Comparison of ENCODE assay signal across 17 cellular contexts in the genomic region with DNA sequence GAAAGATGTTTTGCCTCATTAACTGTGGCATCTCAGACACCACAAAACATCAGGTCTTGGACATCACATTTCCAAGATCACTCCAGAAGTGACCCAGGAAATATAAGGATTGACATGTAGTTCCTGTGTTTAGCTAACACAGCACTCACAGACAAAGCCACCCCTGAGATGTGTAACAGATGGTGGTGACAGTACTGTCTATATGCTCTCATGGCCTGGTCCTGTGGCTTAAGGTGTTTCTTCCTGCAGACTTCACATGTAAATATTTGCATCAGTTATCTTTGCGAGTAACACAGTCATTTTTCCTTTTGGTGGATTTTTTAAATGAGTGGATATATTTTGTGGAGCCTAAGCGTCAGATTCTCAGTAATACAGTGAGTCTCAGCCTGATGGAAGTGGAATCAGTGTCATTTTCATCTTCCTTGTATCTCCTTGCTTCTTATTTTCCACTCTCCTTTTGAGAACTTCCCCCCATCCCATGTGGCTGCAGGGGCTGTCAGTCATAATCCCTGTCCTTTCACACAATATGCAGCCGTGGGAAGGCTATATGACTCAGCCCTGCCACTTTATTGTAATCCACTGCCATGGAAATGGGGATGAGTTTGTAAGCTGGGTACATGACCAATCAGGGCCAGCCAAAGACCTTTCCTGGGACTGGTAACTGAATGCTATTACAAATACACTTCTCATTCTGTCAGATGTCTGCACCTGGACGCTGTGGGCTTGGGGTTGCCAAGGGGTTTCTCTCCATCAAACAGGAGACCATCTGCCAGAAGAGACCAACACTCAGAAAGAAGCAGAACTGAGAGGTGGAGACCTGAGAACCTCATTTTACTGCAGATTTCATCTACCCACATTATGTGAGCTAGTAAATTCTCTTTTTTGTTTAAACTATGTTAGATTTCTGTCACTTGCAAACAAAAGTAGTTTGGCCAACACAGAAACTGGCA.
DNase-seq lines count a peak whose midpoint lies in the region; ATAC-seq, FAIRE-seq and TF ChIP-seq lines count a peak whose summit lies in the region.
"Had no signal": no experiment of that assay in that cellular context is flagged by ENCODE, and none has a peak within 500 bp of the region (broad histone marks: within the 10 kb centered on the region; RNA-seq: fewer than 3 reads in every experiment).

No MANE protein-coding gene starts in this region.

- no peak for TF ChIP-seq POLR2A in GM12878 (IDR thresholded peaks at IDR 0.05; ENCODE audit: low read depth, low read length)

- no peak for TF ChIP-seq RAD21 in GM12878 (IDR thresholded peaks at IDR 0.05; ENCODE audit: insufficient read depth, low read depth, low read length)

- no peaks in the 10 kb centered on the region for H4K20me1 ChIP-seq in GM12878 (ENCODE audit: control insufficient read depth, insufficient read depth)

- H3K4me3 ChIP-seq in GM12878: no peak overlapping the region
- H3K4me3 ChIP-seq: gastroesophageal sphincter, K562 had no signal

- peak overlapping the region; percentile 78 for H3K27ac Mint-ChIP-seq in activated CD4-positive, alpha-beta memory T cell treated with anti-CD3 and anti-CD28 coated beads for 36 hours
- no peak overlapping the region for H3K27ac Mint-ChIP-seq in activated CD4-positive, alpha-beta memory T cell treated with anti-CD3 and anti-CD28 coated beads, Interleukin-2, amount 10 ng/mL, durations not matched to agents 7 days and 5 days
- no peak overlapping the region for H3K27ac Mint-ChIP-seq in stimulated activated memory B cell treated with anti-CD40 and anti-IgM and Interleukin-4, amounts not matched to agents 10 μg/mL and 1 μg/mL and 100 μg/mL, for 72 hours
- H3K27ac Mint-ChIP-seq in glutamatergic neuron (ENCODE audit: unreplicated experiment): no peak overlapping the region
- H3K27ac Mint-ChIP-seq: activated CD8-positive, alpha-beta T cell treated with anti-CD3 and anti-CD28 coated beads, Interleukin-2, amount 10 ng/mL, durations not matched to agents 7 days and 5 days; immature natural killer cell had no signal

- no peaks in the 10 kb centered on the region for H3K79me2 ChIP-seq in GM12878 (ENCODE audit: control insufficient read depth, insufficient read depth, low read length)

- RAD21 ChIA-PET in GM12878 (lab: Charles Lee; ENCODE audit: unreplicated experiment): no interaction called here

- H2AFZ ChIP-seq in GM12878 (ENCODE audit: control insufficient read depth, low read depth, low read length): no peak overlapping the region

- H3K27me3 ChIP-seq in GM12878 (replicated peaks in 1 of 2; ENCODE audit: control insufficient read depth in 2 of 2, insufficient read depth in 2 of 2, low read length in 1 of 2): no peaks in the 10 kb centered on the region
- H3K27me3 ChIP-seq: gastroesophageal sphincter had no signal

- SMC1A ChIA-PET in GM12878 (lab: Charles Lee; ENCODE audit: uncharacterized antibody, unreplicated experiment): no interaction called here

- WGBS in GM12878 (ENCODE audit: insufficient coverage, insufficient replicate concordance, low lambda C conversion rate, missing lambda C conversion rate): 13% methylated on average over 4 of the region's 4 CpGs

- intact Hi-C loops in activated CD4-positive, alpha-beta memory T cell treated with anti-CD3 and anti-CD28 coated beads for 36 hours (cut with micrococcal nuclease): loop anchor here (1.0 to 10.0 kb wide), 4 partner anchors 8 to 1376 kb away; a partner anchor contains a TSS
- intact Hi-C loops in GM12878 (cut with micrococcal nuclease; ENCODE audit: unreplicated experiment): no loop called here

- in situ Hi-C loops in GM12878 (cut with MboI): no loop called here

- no peak overlapping the region for H3K27ac ChIP-seq in GM12878 (ENCODE audit: control insufficient read depth, insufficient read depth)
- H3K27ac ChIP-seq: gastroesophageal sphincter had no signal

- POLR2A ChIA-PET in activated CD4-positive, alpha-beta memory T cell treated with anti-CD3 and anti-CD28 coated beads for 36 hours (lab: Charles Lee): interaction anchor here (1.0 to 2.1 kb wide), 4 partner anchors 9 to 70 kb away, joined by 3 to 7 read pairs (median 4); no protein-coding TSS in a partner anchor
- POLR2A ChIA-PET in activated CD4-positive, alpha-beta memory T cell treated with anti-CD3 and anti-CD28 coated beads, Interleukin-2, amount 10 ng/mL, durations not matched to agents 7 days and 5 days (lab: Charles Lee): interaction anchor here (2.3 kb wide), 1 partner anchor 12 kb away, joined by 5 read pairs; no protein-coding TSS in a partner anchor
- POLR2A ChIA-PET in GM12878 (lab: Charles Lee): no interaction called here

- no peaks in the 10 kb centered on the region for H3K36me3 ChIP-seq in GM12878 (ENCODE audit: control insufficient read depth in 2 of 2, insufficient read depth in 2 of 2, low read length in 1 of 2)
- H3K36me3 ChIP-seq: gastroesophageal sphincter had no signal

- H3K4me1 ChIP-seq in GM12878 (ENCODE audit: control insufficient read depth, insufficient read depth, low read length): no peaks in the 10 kb centered on the region
- H3K4me1 ChIP-seq: gastroesophageal sphincter had no signal

- H3K27me3 Mint-ChIP-seq in activated CD4-positive, alpha-beta memory T cell treated with anti-CD3 and anti-CD28 coated beads for 36 hours: no peaks in the 10 kb centered on the region
- no peaks in the 10 kb centered on the region for H3K27me3 Mint-ChIP-seq in activated CD4-positive, alpha-beta memory T cell treated with anti-CD3 and anti-CD28 coated beads, Interleukin-2, amount 10 ng/mL, durations not matched to agents 7 days and 5 days
- peaks cover 11% of the 10 kb centered on the region for H3K27me3 Mint-ChIP-seq in stimulated activated memory B cell treated with anti-CD40 and anti-IgM and Interleukin-4, amounts not matched to agents 10 μg/mL and 1 μg/mL and 100 μg/mL, for 72 hours
- no peaks in the 10 kb centered on the region for H3K27me3 Mint-ChIP-seq in glutamatergic neuron (ENCODE audit: unreplicated experiment)

- TF ChIP-seq CTCF in GM12878 (IDR thresholded peaks at IDR 0.05 in 2 of 3, conservative IDR thresholded peaks at IDR 0.05 in 1 of 3; ENCODE audit: control insufficient read depth in 2 of 3, extremely low read depth in 1 of 3, insufficient read depth in 1 of 3, low read depth in 3 of 3, low read length in 3 of 3) (no peak), glutamatergic neuron (IDR thresholded peaks at IDR 0.05; ENCODE audit: partially characterized antibody, unreplicated experiment) (no peak)

- H3K9ac ChIP-seq in GM12878 (ENCODE audit: control insufficient read depth, insufficient read depth, low read length): no peak overlapping the region

- no TSS peak for BruUV-seq in GM12878 (replicated peaks; lab: Mats Ljungman, UMichigan)

- no peak for FAIRE-seq in GM12878 (lab: Jason Lieb, UNC)
- FAIRE-seq: K562 had no signal

- no peak for TF ChIP-seq EP300 in GM12878 (IDR thresholded peaks at IDR 0.05; ENCODE audit: borderline replicate concordance in 1 of 2, control insufficient read depth in 1 of 2, low read depth in 2 of 2, low read length in 2 of 2)

- CTCF ChIA-PET in activated CD4-positive, alpha-beta memory T cell treated with anti-CD3 and anti-CD28 coated beads for 36 hours (lab: Charles Lee): no interaction called here
- CTCF ChIA-PET in activated CD4-positive, alpha-beta memory T cell treated with anti-CD3 and anti-CD28 coated beads, Interleukin-2, amount 10 ng/mL, durations not matched to agents 7 days and 5 days (lab: Charles Lee): no interaction called here
- CTCF ChIA-PET in GM12878 (lab: Yijun Ruan, JAX): no interaction called here

- no peak overlapping the region for H3K4me2 ChIP-seq in GM12878 (ENCODE audit: control insufficient read depth, insufficient read depth)

- DNase-seq in activated CD4-positive, alpha-beta memory T cell treated with anti-CD3 and anti-CD28 coated beads for 36 hours: peak; percentile 49
- DNase-seq in activated CD4-positive, alpha-beta memory T cell treated with anti-CD3 and anti-CD28 coated beads, Interleukin-2, amount 10 ng/mL, durations not matched to agents 7 days and 5 days: no peak
- no peak for DNase-seq in GM12878 (ENCODE audit: low read depth, low spot score)
- DNase-seq in glutamatergic neuron: no peak
- DNase-seq in kidney glomerular epithelial cell (lab: John Stamatoyannopoulos, UW): no peak
- DNase-seq in germinal center (ENCODE audit: low spot score): no peak
- DNase-seq: activated CD8-positive, alpha-beta T cell treated with anti-CD3 and anti-CD28 coated beads, Interleukin-2, amount 10 ng/mL, durations not matched to agents 7 days and 5 days; activated gamma-delta T cell treated with Interleukin-2 at 50 U/mL for 16 hours; immature natural killer cell; mesendoderm; NCI-H1436; occipital lobe; SHP77 treated with DMSO at 0.1 percent for 48 hours had no signal

- ATAC-seq in HG02938 (IDR thresholded peaks at IDR 0.05; ENCODE audit: unreplicated experiment) (peak; percentile 59), GM12878 (0 out of 3 replicates have a peak, but pooled peaks have one; percentile 25)
- peak; percentile 17 for ATAC-seq in stimulated activated memory B cell treated with anti-CD40 and anti-IgM and Interleukin-4, amounts not matched to agents 10 μg/mL and 1 μg/mL and 100 μg/mL, for 72 hours
- ATAC-seq: activated CD8-positive, alpha-beta T cell treated with anti-CD3 and anti-CD28 coated beads, Interleukin-2, amount 10 ng/mL, durations not matched to agents 7 days and 5 days; gastroesophageal sphincter; K562 had no signal

- H3K9me3 Mint-ChIP-seq in activated CD4-positive, alpha-beta memory T cell treated with anti-CD3 and anti-CD28 coated beads for 36 hours: peaks cover 14% of the 10 kb centered on the region
- H3K9me3 Mint-ChIP-seq in activated CD4-positive, alpha-beta memory T cell treated with anti-CD3 and anti-CD28 coated beads, Interleukin-2, amount 10 ng/mL, durations not matched to agents 7 days and 5 days: peaks cover 22% of the 10 kb centered on the region
- no peaks in the 10 kb centered on the region for H3K9me3 Mint-ChIP-seq in stimulated activated memory B cell treated with anti-CD40 and anti-IgM and Interleukin-4, amounts not matched to agents 10 μg/mL and 1 μg/mL and 100 μg/mL, for 72 hours
- H3K9me3 Mint-ChIP-seq in glutamatergic neuron (ENCODE audit: unreplicated experiment): no peaks in the 10 kb centered on the region

- H3K36me3 Mint-ChIP-seq in activated CD4-positive, alpha-beta memory T cell treated with anti-CD3 and anti-CD28 coated beads for 36 hours: peaks cover 17% of the 10 kb centered on the region
- H3K36me3 Mint-ChIP-seq in activated CD4-positive, alpha-beta memory T cell treated with anti-CD3 and anti-CD28 coated beads, Interleukin-2, amount 10 ng/mL, durations not matched to agents 7 days and 5 days (ENCODE audit: low read depth): peaks cover 24% of the 10 kb centered on the region
- no peaks in the 10 kb centered on the region for H3K36me3 Mint-ChIP-seq in stimulated activated memory B cell treated with anti-CD40 and anti-IgM and Interleukin-4, amounts not matched to agents 10 μg/mL and 1 μg/mL and 100 μg/mL, for 72 hours
- H3K36me3 Mint-ChIP-seq in glutamatergic neuron (ENCODE audit: unreplicated experiment): no peaks in the 10 kb centered on the region
- H3K36me3 Mint-ChIP-seq: immature natural killer cell had no signal

- no peaks in the 10 kb centered on the region; the same call in 2 of the 3 replicates for H3K9me3 ChIP-seq in GM12878 (replicated peaks; ENCODE audit: control insufficient read depth, insufficient read depth, low read length)
- H3K9me3 ChIP-seq: gastroesophageal sphincter had no signal

- H3K4me3 Mint-ChIP-seq in activated CD4-positive, alpha-beta memory T cell treated with anti-CD3 and anti-CD28 coated beads for 36 hours: peak overlapping the region; percentile 56
- H3K4me3 Mint-ChIP-seq in activated CD4-positive, alpha-beta memory T cell treated with anti-CD3 and anti-CD28 coated beads, Interleukin-2, amount 10 ng/mL, durations not matched to agents 7 days and 5 days: no peak overlapping the region
- H3K4me3 Mint-ChIP-seq in stimulated activated memory B cell treated with anti-CD40 and anti-IgM and Interleukin-4, amounts not matched to agents 10 μg/mL and 1 μg/mL and 100 μg/mL, for 72 hours: no peak overlapping the region
- H3K4me3 Mint-ChIP-seq in glutamatergic neuron (ENCODE audit: unreplicated experiment): no peak overlapping the region
- H3K4me3 Mint-ChIP-seq: activated CD8-positive, alpha-beta T cell treated with anti-CD3 and anti-CD28 coated beads, Interleukin-2, amount 10 ng/mL, durations not matched to agents 7 days and 5 days; immature natural killer cell had no signal

- H3K4me1 Mint-ChIP-seq in activated CD4-positive, alpha-beta memory T cell treated with anti-CD3 and anti-CD28 coated beads for 36 hours (ENCODE audit: low read depth): peaks cover 87% of the 10 kb centered on the region
- peaks cover 59% of the 10 kb centered on the region for H3K4me1 Mint-ChIP-seq in activated CD4-positive, alpha-beta memory T cell treated with anti-CD3 and anti-CD28 coated beads, Interleukin-2, amount 10 ng/mL, durations not matched to agents 7 days and 5 days
- H3K4me1 Mint-ChIP-seq in stimulated activated memory B cell treated with anti-CD40 and anti-IgM and Interleukin-4, amounts not matched to agents 10 μg/mL and 1 μg/mL and 100 μg/mL, for 72 hours: no peaks in the 10 kb centered on the region
- peaks cover 3% of the 10 kb centered on the region for H3K4me1 Mint-ChIP-seq in glutamatergic neuron (ENCODE audit: low read depth, unreplicated experiment)
- H3K4me1 Mint-ChIP-seq: immature natural killer cell had no signal
